Comparison of ENCODE assay signal across 24 cellular contexts in the genomic region with DNA sequence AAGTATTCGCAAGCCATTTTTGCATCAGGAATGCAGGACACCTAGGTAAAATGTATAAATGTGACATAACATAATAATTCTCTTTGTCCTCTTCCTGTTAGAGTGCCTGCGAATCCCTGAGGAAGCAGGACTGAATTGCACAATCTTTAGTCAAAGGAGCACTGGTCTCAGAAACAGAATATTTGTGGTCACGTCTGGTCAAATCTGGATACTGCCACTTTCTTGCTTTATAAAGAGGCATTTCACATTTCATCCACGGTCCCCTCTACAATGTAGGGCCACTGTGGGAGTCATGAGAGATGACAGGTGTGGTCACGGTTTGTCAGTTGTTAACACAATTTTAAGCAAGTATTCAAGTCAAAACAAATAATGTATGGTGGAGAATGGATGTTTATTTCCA.
"Had no signal": no experiment of that assay in that cellular context is flagged by ENCODE, and none has a peak within 500 bp of the region (broad histone marks: within the 10 kb centered on the region; RNA-seq: fewer than 3 reads in every experiment).

No MANE protein-coding gene starts in this region.

- H3K4me3 Mint-ChIP-seq: effector memory CD8-positive, alpha-beta T cell; naive thymus-derived CD8-positive, alpha-beta T cell; nephron progenitor cell; stimulated activated naive B cell treated with anti-CD40 and anti-IgM and Interleukin-4, amounts not matched to agents 10 μg/mL and 1 μg/mL and 100 μg/mL, for 72 hours; stimulated activated naive CD8-positive, alpha-beta T cell treated with anti-CD3 and anti-CD28 coated beads, Interleukin-15, Interleukin-2, amounts not matched to agents 100 ng/mL and 50 ng/mL, for 24 hours had no signal

- H3K4me1 ChIP-seq: gastrocnemius medialis, psoas muscle, tibial nerve, upper lobe of left lung, uterus had no signal

- H3K9me3 Mint-ChIP-seq: stimulated activated naive B cell treated with anti-CD40 and anti-IgM and Interleukin-4, amounts not matched to agents 10 μg/mL and 1 μg/mL and 100 μg/mL, for 72 hours; stimulated activated naive CD8-positive, alpha-beta T cell treated with anti-CD3 and anti-CD28 coated beads, Interleukin-15, Interleukin-2, amounts not matched to agents 100 ng/mL and 50 ng/mL, for 24 hours had no signal

- H3K4me1 Mint-ChIP-seq: nephron progenitor cell had no signal

- H3K4me3 ChIP-seq: coronary artery, gastrocnemius medialis, lung, ovary, psoas muscle, thoracic aorta, tibial nerve, upper lobe of left lung, uterus had no signal

- H3K27me3 Mint-ChIP-seq: effector memory CD8-positive, alpha-beta T cell; stimulated activated naive B cell treated with anti-CD40 and anti-IgM and Interleukin-4, amounts not matched to agents 10 μg/mL and 1 μg/mL and 100 μg/mL, for 72 hours; stimulated activated naive CD8-positive, alpha-beta T cell treated with anti-CD3 and anti-CD28 coated beads, Interleukin-15, Interleukin-2, amounts not matched to agents 100 ng/mL and 50 ng/mL, for 24 hours had no signal

- H3K36me3 ChIP-seq: gastrocnemius medialis, ovary, thoracic aorta, tibial nerve, upper lobe of left lung, uterus had no signal

- H3K27me3 ChIP-seq: gastrocnemius medialis, ovary, tibial nerve, upper lobe of left lung, uterus had no signal

- H3K27ac ChIP-seq: coronary artery, epithelial cell of prostate, gastrocnemius medialis, ovary, psoas muscle, thoracic aorta, tibial nerve, upper lobe of left lung, uterus had no signal

- H3K9me3 ChIP-seq: gastrocnemius medialis, ovary, psoas muscle, thoracic aorta, upper lobe of left lung, uterus had no signal

- H3K36me3 Mint-ChIP-seq: naive thymus-derived CD8-positive, alpha-beta T cell; stimulated activated naive B cell treated with anti-CD40 and anti-IgM and Interleukin-4, amounts not matched to agents 10 μg/mL and 1 μg/mL and 100 μg/mL, for 72 hours had no signal

- DNase-seq: effector memory CD8-positive, alpha-beta T cell; foreskin fibroblast; gastrocnemius medialis; head of caudate nucleus; mesenchymal stem cell; naive thymus-derived CD8-positive, alpha-beta T cell; nephron progenitor cell; occipital lobe; ovary; posterior cingulate gyrus; psoas muscle; right cardiac atrium; small intestine; stimulated activated CD4-positive, alpha-beta T cell treated with anti-CD3 and anti-CD28 coated beads, Interleukin-15, amount 100 ng/mL, for 24 hours; stimulated activated CD4-positive, alpha-beta T cell treated with anti-CD3 and anti-CD28 coated beads, Interleukin-2, amount 100 ng/mL, for 48 hours; stimulated activated naive B cell treated with anti-CD40 and anti-IgM and Interleukin-4, amounts not matched to agents 10 μg/mL and 1 μg/mL and 100 μg/mL, for 72 hours; upper lobe of left lung; uterus had no signal

- H3K27ac Mint-ChIP-seq: effector memory CD8-positive, alpha-beta T cell; naive thymus-derived CD8-positive, alpha-beta T cell; nephron progenitor cell; stimulated activated naive B cell treated with anti-CD40 and anti-IgM and Interleukin-4, amounts not matched to agents 10 μg/mL and 1 μg/mL and 100 μg/mL, for 72 hours; stimulated activated naive CD8-positive, alpha-beta T cell treated with anti-CD3 and anti-CD28 coated beads, Interleukin-15, Interleukin-2, amounts not matched to agents 100 ng/mL and 50 ng/mL, for 24 hours had no signal
